In the genomic region with DNA sequence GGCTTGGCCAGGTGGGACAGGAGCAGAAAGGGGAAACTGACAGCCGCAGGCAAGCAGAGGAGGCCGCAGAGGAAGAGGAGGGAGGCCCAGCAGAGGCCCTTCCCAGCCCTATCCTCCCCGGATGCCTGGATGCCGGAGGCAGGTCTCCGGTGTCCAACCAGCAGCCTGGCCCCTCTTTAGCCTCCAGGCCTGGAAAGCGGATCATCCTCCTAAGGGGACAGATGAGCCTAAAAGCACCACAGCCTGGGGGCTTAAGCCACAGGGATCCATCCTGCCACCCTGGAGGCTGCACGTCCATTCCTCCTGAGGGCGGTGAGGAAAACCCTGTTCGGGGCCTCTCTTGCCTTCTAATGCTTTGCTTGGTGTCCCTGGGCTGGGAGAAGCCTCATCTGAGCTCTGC, we compare ENCODE assay signal across 20 cellular contexts.
DNase-seq lines count a peak whose midpoint lies in the region; ATAC-seq and TF ChIP-seq lines count a peak whose summit lies in the region.
"Had no signal": no experiment of that assay in that cellular context is flagged by ENCODE, and none has a peak within 500 bp of the region (broad histone marks: within the 10 kb centered on the region; RNA-seq: fewer than 3 reads in every experiment).

No MANE protein-coding gene starts in this region.

- peak; percentile 13 for DNase-seq in NCI-H146 (lab: John Stamatoyannopoulos, UW)
- DNase-seq in NCI-H146 treated with DMSO at 0.1 percent for 48 hours (lab: John Stamatoyannopoulos, UW; ENCODE audit: unreplicated experiment): no peak
- peak; percentile 84 for DNase-seq in WERI-Rb-1
- no peak for DNase-seq in neural crest cell (ENCODE audit: low read depth, low spot score)
- DNase-seq in OCI-M2 (lab: John Stamatoyannopoulos, UW; ENCODE audit: unreplicated experiment): no peak
- DNase-seq in T-helper 1 cell: no peak
- no peak for DNase-seq in activated naive CD8-positive, alpha-beta T cell treated with anti-CD3 and anti-CD28 coated beads, Interleukin-2, amount 50 U/mL, for 24 hours
- DNase-seq: AML-193; Calu3; CD8-positive, alpha-beta T cell; DMS 273 treated with DMSO at 0.1 percent for 48 hours; DMS53; DND-41; EL; HCEC 1CT had no signal

- H3K9me3 Mint-ChIP-seq in neural crest cell: no peaks in the 10 kb centered on the region
- H3K9me3 Mint-ChIP-seq in activated naive CD8-positive, alpha-beta T cell treated with anti-CD3 and anti-CD28 coated beads, Interleukin-2, amount 50 U/mL, for 24 hours: no peaks in the 10 kb centered on the region
- H3K9me3 Mint-ChIP-seq: CD8-positive, alpha-beta T cell had no signal

- no peaks in the 10 kb centered on the region for H3K9me3 ChIP-seq in WERI-Rb-1 (ENCODE audit: severe bottlenecking)

- no peak for TF ChIP-seq CTCF in WERI-Rb-1 (IDR thresholded peaks at IDR 0.05; ENCODE audit: low read depth, low read length)
- TF ChIP-seq CTCF in neural crest cell (conservative IDR thresholded peaks at IDR 0.05): no peak

- H3K27me3 Mint-ChIP-seq in neural crest cell (ENCODE audit: low read depth): no peaks in the 10 kb centered on the region
- H3K27me3 Mint-ChIP-seq in activated naive CD8-positive, alpha-beta T cell treated with anti-CD3 and anti-CD28 coated beads, Interleukin-2, amount 50 U/mL, for 24 hours: no peaks in the 10 kb centered on the region

- H3K27ac Mint-ChIP-seq in neural crest cell (ENCODE audit: unreplicated experiment): peak overlapping the region; percentile 81
- H3K27ac Mint-ChIP-seq in activated naive CD8-positive, alpha-beta T cell treated with anti-CD3 and anti-CD28 coated beads, Interleukin-2, amount 50 U/mL, for 24 hours: no peak overlapping the region

- ATAC-seq in activated naive CD8-positive, alpha-beta T cell treated with anti-CD3 and anti-CD28 coated beads, Interleukin-2, amount 50 U/mL, for 24 hours: no peak
- ATAC-seq: A549; CD8-positive, alpha-beta T cell; GM12878; K562 had no signal

- H3K36me3 Mint-ChIP-seq in neural crest cell (ENCODE audit: low read depth): no peaks in the 10 kb centered on the region
- no peaks in the 10 kb centered on the region for H3K36me3 Mint-ChIP-seq in activated naive CD8-positive, alpha-beta T cell treated with anti-CD3 and anti-CD28 coated beads, Interleukin-2, amount 50 U/mL, for 24 hours (ENCODE audit: low read depth)
- H3K36me3 Mint-ChIP-seq: CD8-positive, alpha-beta T cell had no signal

- H3K4me3 ChIP-seq in WERI-Rb-1 (ENCODE audit: low read depth, low read length): no peak overlapping the region
- H3K4me3 ChIP-seq: A549, GM12878, K562 had no signal

- H3K4me1 Mint-ChIP-seq in neural crest cell: peaks cover 19% of the 10 kb centered on the region
- no peaks in the 10 kb centered on the region for H3K4me1 Mint-ChIP-seq in activated naive CD8-positive, alpha-beta T cell treated with anti-CD3 and anti-CD28 coated beads, Interleukin-2, amount 50 U/mL, for 24 hours

- no peak overlapping the region for H3K4me3 Mint-ChIP-seq in neural crest cell
- H3K4me3 Mint-ChIP-seq in activated naive CD8-positive, alpha-beta T cell treated with anti-CD3 and anti-CD28 coated beads, Interleukin-2, amount 50 U/mL, for 24 hours: no peak overlapping the region
- H3K4me3 Mint-ChIP-seq: CD8-positive, alpha-beta T cell had no signal

- H3K36me3 ChIP-seq in WERI-Rb-1: no peaks in the 10 kb centered on the region

- H3K27me3 ChIP-seq in WERI-Rb-1 (ENCODE audit: insufficient read depth, low read depth, severe bottlenecking): no peaks in the 10 kb centered on the region

- peak overlapping the region; percentile 56 for H3K27ac ChIP-seq in WERI-Rb-1
- H3K27ac ChIP-seq: 22Rv1, HL-60 had no signal

Comparison
In these comparisons a context has a peak if more than half of its experiments do, and no peak if none do; other contexts are left out.
1. DNase-seq: peak in NCI-H146 (single experiment) and WERI-Rb-1 (single experiment); none in NCI-H146 treated with DMSO at 0.1 percent for 48 hours (single experiment), neural crest cell (single experiment), OCI-M2 (single experiment), T-helper 1 cell (0 of 5) and activated naive CD8-positive, alpha-beta T cell treated with anti-CD3 and anti-CD28 coated beads, Interleukin-2, amount 50 U/mL, for 24 hours (single experiment).